26 cellular contexts compared by ENCODE assay signal in genomic region chr3:54865316-54865715, GRCh38.
"Had no signal": no experiment of that assay in that cellular context is flagged by ENCODE, and none has a peak within 500 bp of the region (broad histone marks: within the 10 kb centered on the region; RNA-seq: fewer than 3 reads in every experiment).

No MANE protein-coding gene starts in this region.

- DNase-seq: dorsolateral prefrontal cortex; effector CD4-positive, alpha-beta T cell; foreskin fibroblast; gastrocnemius medialis; heart left ventricle; kidney; midbrain; naive thymus-derived CD4-positive, alpha-beta T cell; nucleus accumbens; posterior cingulate gyrus; psoas muscle; right cardiac atrium; sigmoid colon; stimulated activated CD4-positive, alpha-beta T cell treated with anti-CD3 and anti-CD28 coated beads, Interleukin-2, amount 100 ng/mL, for 24 hours; stimulated activated CD4-positive, alpha-beta T cell treated with anti-CD3 and anti-CD28 coated beads, Interleukin-4, amount 100 ng/mL, for 4 hours; stimulated activated naive CD8-positive, alpha-beta T cell treated with anti-CD3 and anti-CD28 coated beads, Interleukin-15, Interleukin-2, amounts not matched to agents 100 U/mL and 50 U/mL, for 24 hours; substantia nigra; upper lobe of right lung; uterus had no signal

- H3K9me3 ChIP-seq: gastrocnemius medialis, heart left ventricle, psoas muscle, sigmoid colon, thoracic aorta, tibial nerve, upper lobe of right lung, uterus had no signal

- H3K27me3 ChIP-seq: dorsolateral prefrontal cortex, gastrocnemius medialis, heart left ventricle, hepatocyte, sigmoid colon, tibial nerve, upper lobe of right lung, uterus had no signal

- H2AFZ ChIP-seq: hepatocyte had no signal

- H3K4me2 ChIP-seq: hepatocyte had no signal

- H3K27ac ChIP-seq: dorsolateral prefrontal cortex, gastrocnemius medialis, heart left ventricle, hepatocyte, psoas muscle, sigmoid colon, thoracic aorta, tibial nerve, upper lobe of right lung, uterus had no signal

- FAIRE-seq: colon, kidney had no signal

- H3K36me3 ChIP-seq: gastrocnemius medialis, heart left ventricle, sigmoid colon, thoracic aorta, tibial nerve, upper lobe of right lung, uterus had no signal

- H3K79me2 ChIP-seq: hepatocyte had no signal

- H3K4me1 ChIP-seq: psoas muscle, upper lobe of right lung, uterus had no signal

- ATAC-seq: gastrocnemius medialis; heart left ventricle; left lobe of liver; naive thymus-derived CD4-positive, alpha-beta T cell; psoas muscle; right cardiac atrium; stimulated activated memory B cell treated with anti-CD40 and anti-IgM and Interleukin-4, amounts not matched to agents 10 μg/mL and 1 μg/mL and 100 μg/mL, for 72 hours; stimulated activated naive CD8-positive, alpha-beta T cell treated with anti-CD3 and anti-CD28 coated beads, Interleukin-15, Interleukin-2, amounts not matched to agents 100 U/mL and 50 U/mL, for 24 hours; upper lobe of right lung had no signal

- H3K4me3 ChIP-seq: dorsolateral prefrontal cortex, gastrocnemius medialis, heart left ventricle, hepatocyte, lung, psoas muscle, sigmoid colon, thoracic aorta, tibial nerve, upper lobe of right lung, uterus had no signal
